ENCODE assay signal across 9 cellular contexts in genomic region chr12:107091381-107091780, GRCh38. TPM values are rescaled to one million over a fixed set of nuclear protein-coding genes. Genes with fewer than 3 reads are reported as not detected.
DNase-seq lines count a peak whose midpoint lies in the region; ATAC-seq and TF ChIP-seq lines count a peak whose summit lies in the region.
"Had no signal": no experiment of that assay in that cellular context is flagged by ENCODE, and none has a peak within 500 bp of the region (broad histone marks: within the 10 kb centered on the region; RNA-seq: fewer than 3 reads in every experiment).

No MANE protein-coding gene starts in this region.

- H3K4me3 ChIP-seq in choroid plexus epithelial cell (ENCODE audit: low read depth, low read length) (peak overlapping the region; percentile 26), mucosa of rectum (ENCODE audit: low read length in 2 of 2) (peak overlapping the region in 1 of 2 donors; percentile 92)

- H3K27ac ChIP-seq in mucosa of rectum (ENCODE audit: low read depth in 2 of 2, low read length in 2 of 2): peak overlapping the region in 1 of 2 donors; percentile 97

- H3K9ac ChIP-seq in mucosa of rectum (ENCODE audit: low read depth in 1 of 2, low read length in 2 of 2): peak overlapping the region; percentile 1 to 87

- no peaks in the 10 kb centered on the region for H3K27me3 ChIP-seq in mucosa of rectum (ENCODE audit: control insufficient read depth in 2 of 2, insufficient read depth in 2 of 2, low read length in 2 of 2)

- peaks cover 6 to 20% of the 10 kb centered on the region in 2 donors for H3K4me1 Mint-ChIP-seq in natural killer cell treated with Interleukin-12 subunit alpha and Interleukin-12 subunit beta and Interleukin-15 and Interleukin-18, amount 100 ng/mL, for 72 hours (ENCODE audit: low read depth in 2 of 2)

- no peak for ATAC-seq in HG03025 (IDR thresholded peaks at IDR 0.05; ENCODE audit: low FRiP score, unreplicated experiment)
- ATAC-seq in natural killer cell treated with Interleukin-12 subunit alpha and Interleukin-12 subunit beta and Interleukin-15 and Interleukin-18, amount 100 ng/mL, for 72 hours: no peak

- H3K9me3 ChIP-seq in mucosa of rectum (ENCODE audit: control insufficient read depth in 2 of 2, low read length in 2 of 2): no peaks in the 10 kb centered on the region
- H3K9me3 ChIP-seq: prostate gland had no signal

- no peak overlapping the region for H3K27ac Mint-ChIP-seq in natural killer cell treated with Interleukin-12 subunit alpha and Interleukin-12 subunit beta and Interleukin-15 and Interleukin-18, amount 100 ng/mL, for 72 hours

- H3K27me3 Mint-ChIP-seq in natural killer cell treated with Interleukin-12 subunit alpha and Interleukin-12 subunit beta and Interleukin-15 and Interleukin-18, amount 100 ng/mL, for 72 hours: no peaks in the 10 kb centered on the region

- peaks cover 15 to 21% of the 10 kb centered on the region in 2 donors for H3K4me1 ChIP-seq in mucosa of rectum (ENCODE audit: control insufficient read depth in 2 of 2, insufficient read depth in 2 of 2, low read length in 2 of 2)

- H3K4me3 Mint-ChIP-seq in natural killer cell treated with Interleukin-12 subunit alpha and Interleukin-12 subunit beta and Interleukin-15 and Interleukin-18, amount 100 ng/mL, for 72 hours: no peak overlapping the region

- H3K36me3 Mint-ChIP-seq in natural killer cell treated with Interleukin-12 subunit alpha and Interleukin-12 subunit beta and Interleukin-15 and Interleukin-18, amount 100 ng/mL, for 72 hours: peaks cover 4% of the 10 kb centered on the region

- H3K36me3 ChIP-seq in mucosa of rectum (ENCODE audit: control insufficient read depth in 2 of 2, insufficient read depth in 2 of 2, low read length in 2 of 2): no peaks in the 10 kb centered on the region
- H3K36me3 ChIP-seq: prostate gland had no signal

- H3K9me3 Mint-ChIP-seq in natural killer cell treated with Interleukin-12 subunit alpha and Interleukin-12 subunit beta and Interleukin-15 and Interleukin-18, amount 100 ng/mL, for 72 hours: no peaks in the 10 kb centered on the region

- no peak for TF ChIP-seq CTCF in choroid plexus epithelial cell (conservative IDR thresholded peaks at IDR 0.05; ENCODE audit: low read depth, low read length)

- peak; percentile 21 for DNase-seq in AG20443 (ENCODE audit: low spot score)
- DNase-seq in M059J (ENCODE audit: low read depth): peak; percentile 78
- peak; percentile 53 for DNase-seq in choroid plexus epithelial cell (ENCODE audit: low read depth)
- no peak for DNase-seq in SW 1271 (lab: John Stamatoyannopoulos, UW)
- DNase-seq in stimulated activated CD8-positive, alpha-beta memory T cell treated with anti-CD3 and anti-CD28 coated beads, Interleukin-4, amount 100 ng/mL, for 48 hours: no peak
- DNase-seq in natural killer cell treated with Interleukin-12 subunit alpha and Interleukin-12 subunit beta and Interleukin-15 and Interleukin-18, amount 100 ng/mL, for 72 hours (ENCODE audit: low spot score): no peak

RNA-seq across cellular contexts. Expression of gene CRY1, which starts 2.0 kb away (rescaled TPM):
- total RNA-seq in M059J (2014; rRNA removed; shearing (Covaris generic)): 16.1 and 16.2 TPM in 2 replicates
- total RNA-seq in natural killer cell treated with Interleukin-12 subunit alpha and Interleukin-12 subunit beta and Interleukin-15 and Interleukin-18, amount 100 ng/mL, for 72 hours: 10 to 100 TPM; 11.7 to 22.5 TPM

Comparison
In these comparisons a context has a peak if more than half of its experiments do, and no peak if none do; other contexts are left out.
1. DNase-seq: peak in AG20443 (single experiment), M059J (single experiment) and choroid plexus epithelial cell (single experiment); none in SW 1271 (0 of 2), stimulated activated CD8-positive, alpha-beta memory T cell treated with anti-CD3 and anti-CD28 coated beads, Interleukin-4, amount 100 ng/mL, for 48 hours (single experiment) and natural killer cell treated with Interleukin-12 subunit alpha and Interleukin-12 subunit beta and Interleukin-15 and Interleukin-18, amount 100 ng/mL, for 72 hours (single experiment).